23 cellular contexts compared by ENCODE assay signal in genomic region chr11:75719089-75719638, GRCh38. TPM values are rescaled to one million over a fixed set of nuclear protein-coding genes. Genes with fewer than 3 reads are reported as not detected.
DNase-seq lines count a peak whose midpoint lies in the region; ATAC-seq, FAIRE-seq and TF ChIP-seq lines count a peak whose summit lies in the region.
"Had no signal": no experiment of that assay in that cellular context is flagged by ENCODE, and none has a peak within 500 bp of the region (broad histone marks: within the 10 kb centered on the region; RNA-seq: fewer than 3 reads in every experiment).

No MANE protein-coding gene starts in this region.

- SMC1A ChIA-PET in GM12878 (lab: Charles Lee; ENCODE audit: uncharacterized antibody, unreplicated experiment) = interaction anchor here (0.6 to 1.0 kb wide), 3 partner anchors 10 to 568 kb away, joined by 3 read pairs; partner anchors contain the start of gene SLCO2B1

- WGBS in mammary epithelial cell (ENCODE audit: low coverage, missing lambda C conversion rate) = 63% methylated on average over 3 of the region's 3 CpGs
- WGBS in GM12878 (ENCODE audit: insufficient coverage, insufficient replicate concordance, low lambda C conversion rate, missing lambda C conversion rate) = 35% methylated on average over 3 of the region's 3 CpGs

- H3K36me3 ChIP-seq in breast epithelium (no peaks in the 10 kb centered on the region), mammary epithelial cell (ENCODE audit: insufficient read depth, low read length) (no peaks in the 10 kb centered on the region), GM12878 (ENCODE audit: control insufficient read depth in 2 of 2, insufficient read depth in 2 of 2, low read length in 1 of 2) (no peaks in the 10 kb centered on the region)
- H3K36me3 ChIP-seq: HAP-1, thyroid gland had no signal

- H3K4me2 ChIP-seq in mammary epithelial cell (ENCODE audit: insufficient read depth, low read depth, low read length) (no peak overlapping the region), GM12878 (ENCODE audit: control insufficient read depth, insufficient read depth) (peak overlapping the region; percentile 22; the same call in 1 of the 2 replicates)
- H3K4me2 ChIP-seq: smooth muscle cell had no signal

- H3K9me3 Mint-ChIP-seq in memory B cell = no peaks in the 10 kb centered on the region
- H3K9me3 Mint-ChIP-seq in stimulated activated naive B cell treated with anti-CD40 and anti-IgM and Interleukin-4, amounts not matched to agents 10 μg/mL and 1 μg/mL and 100 μg/mL, for 72 hours = no peaks in the 10 kb centered on the region
- no peaks in the 10 kb centered on the region for H3K9me3 Mint-ChIP-seq in natural killer cell treated with Interleukin-12 subunit alpha and Interleukin-12 subunit beta and Interleukin-15 and Interleukin-18, amount 100 ng/mL, for 72 hours
- H3K9me3 Mint-ChIP-seq in activated CD8-positive, alpha-beta T cell treated with anti-CD3 and anti-CD28 coated beads, Interleukin-2, amount 10 ng/mL, durations not matched to agents 7 days and 5 days (ENCODE audit: insufficient read depth) = no peaks in the 10 kb centered on the region
- H3K9me3 Mint-ChIP-seq: effector memory CD8-positive, alpha-beta T cell had no signal

- TF ChIP-seq CTCF in breast epithelium (IDR thresholded peaks at IDR 0.05) (no peak), mammary epithelial cell (conservative IDR thresholded peaks at IDR 0.05 in 1 of 2, IDR thresholded peaks at IDR 0.05 in 1 of 2; ENCODE audit: extremely low read depth in 1 of 2, insufficient read depth in 1 of 2, low read depth in 1 of 2, low read length in 2 of 2) (no peak), GM12878 (IDR thresholded peaks at IDR 0.05 in 2 of 3, conservative IDR thresholded peaks at IDR 0.05 in 1 of 3; ENCODE audit: control insufficient read depth in 2 of 3, extremely low read depth in 1 of 3, insufficient read depth in 1 of 3, low read depth in 3 of 3, low read length in 3 of 3) (no peak)

- peaks cover 5% of the 10 kb centered on the region for H3K4me1 Mint-ChIP-seq in memory B cell
- peaks cover 12 to 14% of the 10 kb centered on the region in 2 donors for H3K4me1 Mint-ChIP-seq in stimulated activated naive B cell treated with anti-CD40 and anti-IgM and Interleukin-4, amounts not matched to agents 10 μg/mL and 1 μg/mL and 100 μg/mL, for 72 hours
- H3K4me1 Mint-ChIP-seq in natural killer cell treated with Interleukin-12 subunit alpha and Interleukin-12 subunit beta and Interleukin-15 and Interleukin-18, amount 100 ng/mL, for 72 hours (ENCODE audit: low read depth in 2 of 2) = no peaks in the 10 kb centered on the region
- H3K4me1 Mint-ChIP-seq in activated CD8-positive, alpha-beta T cell treated with anti-CD3 and anti-CD28 coated beads, Interleukin-2, amount 10 ng/mL, durations not matched to agents 7 days and 5 days (ENCODE audit: low read depth) = peaks cover 2% of the 10 kb centered on the region

- H4K20me1 ChIP-seq in mammary epithelial cell (ENCODE audit: insufficient read depth, low read length) = no peaks in the 10 kb centered on the region
- no peaks in the 10 kb centered on the region for H4K20me1 ChIP-seq in GM12878 (ENCODE audit: control insufficient read depth, insufficient read depth)

- no peak for TF ChIP-seq EP300 in GM12878 (IDR thresholded peaks at IDR 0.05; ENCODE audit: borderline replicate concordance in 1 of 2, control insufficient read depth in 1 of 2, low read depth in 2 of 2, low read length in 2 of 2)

- TF ChIP-seq POLR2A in breast epithelium (IDR thresholded peaks at IDR 0.05) (no peak), GM12878 (IDR thresholded peaks at IDR 0.05; ENCODE audit: low read depth, low read length) (no peak)

- dilution Hi-C loops in mammary epithelial cell (cut with HindIII; ENCODE audit: low sequenced_read_pairs) = no loop called here

- BruUV-seq in mammary epithelial cell (replicated peaks; lab: Mats Ljungman, UMichigan) (no TSS peak), GM12878 (replicated peaks; lab: Mats Ljungman, UMichigan) (no TSS peak)

- CTCF ChIA-PET in mammary epithelial cell (lab: Charles Lee; ENCODE audit: low non-redundant PET) (no interaction called here), GM12878 (lab: Yijun Ruan, JAX) (interaction anchor here (0.6 to 2.8 kb wide), 5 partner anchors 11 to 264 kb away, joined by 3 to 18 read pairs (median 4); no protein-coding TSS in a partner anchor)
- CTCF ChIA-PET in activated CD8-positive, alpha-beta T cell treated with anti-CD3 and anti-CD28 coated beads, Interleukin-2, amount 10 ng/mL, durations not matched to agents 7 days and 5 days (lab: Charles Lee) = interaction anchor here (2.2 kb wide), 1 partner anchor 13 kb away, joined by 10 read pairs; no protein-coding TSS in a partner anchor

- H3K79me2 ChIP-seq in mammary epithelial cell (ENCODE audit: insufficient read depth, low read length) (no peaks in the 10 kb centered on the region), GM12878 (ENCODE audit: control insufficient read depth, insufficient read depth, low read length) (no peaks in the 10 kb centered on the region)

- RAD21 ChIA-PET in GM12878 (lab: Charles Lee; ENCODE audit: unreplicated experiment) = interaction anchor here (0.8 to 1.3 kb wide), 3 partner anchors 45 to 433 kb away, joined by 3 to 4 read pairs (median 3); no protein-coding TSS in a partner anchor

- peaks cover 2% of the 10 kb centered on the region for H3K27me3 Mint-ChIP-seq in memory B cell
- H3K27me3 Mint-ChIP-seq in stimulated activated naive B cell treated with anti-CD40 and anti-IgM and Interleukin-4, amounts not matched to agents 10 μg/mL and 1 μg/mL and 100 μg/mL, for 72 hours = peaks cover 11 to 18% of the 10 kb centered on the region in 2 donors
- H3K27me3 Mint-ChIP-seq in natural killer cell treated with Interleukin-12 subunit alpha and Interleukin-12 subunit beta and Interleukin-15 and Interleukin-18, amount 100 ng/mL, for 72 hours = peaks cover 5 to 13% of the 10 kb centered on the region in 2 donors
- H3K27me3 Mint-ChIP-seq in activated CD8-positive, alpha-beta T cell treated with anti-CD3 and anti-CD28 coated beads, Interleukin-2, amount 10 ng/mL, durations not matched to agents 7 days and 5 days (ENCODE audit: low read depth) = peaks cover 8% of the 10 kb centered on the region
- H3K27me3 Mint-ChIP-seq: effector memory CD8-positive, alpha-beta T cell had no signal

- H3K4me3 ChIP-seq in breast epithelium (no peak overlapping the region), mammary epithelial cell (replicated peaks in 1 of 3; ENCODE audit: insufficient read depth in 1 of 3, low read depth in 2 of 3, low read length in 3 of 3) (no peak overlapping the region), GM12878 (no peak overlapping the region)
- H3K4me3 ChIP-seq: HAP-1, smooth muscle cell, thyroid gland had no signal

- POLR2A ChIA-PET in GM12878 (lab: Charles Lee) = no interaction called here
- POLR2A ChIA-PET in activated CD8-positive, alpha-beta T cell treated with anti-CD3 and anti-CD28 coated beads, Interleukin-2, amount 10 ng/mL, durations not matched to agents 7 days and 5 days (lab: Charles Lee) = interaction anchor here (0.7 kb wide), 1 partner anchor 121 kb away, joined by 3 read pairs; no protein-coding TSS in a partner anchor

- intact Hi-C loops in breast epithelium (cut with DNase I; ENCODE audit: low total_unique reads) (no loop called here), mammary epithelial cell (cut with micrococcal nuclease) (no loop called here), GM12878 (cut with micrococcal nuclease; ENCODE audit: unreplicated experiment) (loop anchor here (10.0 kb wide), 1 partner anchor 606 kb away; no protein-coding TSS in a partner anchor)

- in situ Hi-C loops in mammary epithelial cell (cut with MboI; ENCODE audit: low sequenced_read_pairs in 2 of 2) = loop anchor here in 1 of 2 donors (25.0 kb wide), 1 partner anchor 143 kb away; no protein-coding TSS in a partner anchor
- in situ Hi-C loops in GM12878 (cut with MboI) = loop anchor here (10.0 kb wide), 1 partner anchor 146 kb away; no protein-coding TSS in a partner anchor

- H3K9me3 ChIP-seq in breast epithelium (no peaks in the 10 kb centered on the region), mammary epithelial cell (replicated peaks; ENCODE audit: insufficient read depth, low read length) (no peaks in the 10 kb centered on the region), GM12878 (replicated peaks; ENCODE audit: control insufficient read depth, insufficient read depth, low read length) (no peaks in the 10 kb centered on the region)
- H3K9me3 ChIP-seq: HAP-1, thyroid gland had no signal

- H3K9ac ChIP-seq in mammary epithelial cell (ENCODE audit: insufficient read depth, low read length) = no peak overlapping the region
- no peak overlapping the region for H3K9ac ChIP-seq in GM12878 (ENCODE audit: control insufficient read depth, insufficient read depth, low read length)

- H2AFZ ChIP-seq in mammary epithelial cell (ENCODE audit: low read depth, low read length) (no peak overlapping the region), GM12878 (ENCODE audit: control insufficient read depth, low read depth, low read length) (peak overlapping the region; percentile 15)

- no peaks in the 10 kb centered on the region for H3K36me3 Mint-ChIP-seq in memory B cell
- H3K36me3 Mint-ChIP-seq in stimulated activated naive B cell treated with anti-CD40 and anti-IgM and Interleukin-4, amounts not matched to agents 10 μg/mL and 1 μg/mL and 100 μg/mL, for 72 hours = no peaks in the 10 kb centered on the region
- no peaks in the 10 kb centered on the region for H3K36me3 Mint-ChIP-seq in natural killer cell treated with Interleukin-12 subunit alpha and Interleukin-12 subunit beta and Interleukin-15 and Interleukin-18, amount 100 ng/mL, for 72 hours
- H3K36me3 Mint-ChIP-seq in activated CD8-positive, alpha-beta T cell treated with anti-CD3 and anti-CD28 coated beads, Interleukin-2, amount 10 ng/mL, durations not matched to agents 7 days and 5 days (ENCODE audit: low read depth) = no peaks in the 10 kb centered on the region

- peak overlapping the region; percentile 31 to 77 for H3K27ac ChIP-seq in breast epithelium
- H3K27ac ChIP-seq in mammary epithelial cell (ENCODE audit: insufficient read depth, low read depth, low read length) = no peak overlapping the region
- H3K27ac ChIP-seq in GM12878 (ENCODE audit: control insufficient read depth, insufficient read depth) = 0 out of 2 replicates have a peak overlapping the region, but pooled peaks have one; percentile 10
- H3K27ac ChIP-seq: RWPE1, thyroid gland had no signal

- FAIRE-seq in GM12878 (lab: Jason Lieb, UNC) = no peak
- FAIRE-seq: D721Med, islet of Langerhans had no signal

- peak; percentile 76 for ATAC-seq in GM12878
- peak; percentile 9 for ATAC-seq in memory B cell (ENCODE audit: low read depth)
- ATAC-seq in stimulated activated naive B cell treated with anti-CD40 and anti-IgM and Interleukin-4, amounts not matched to agents 10 μg/mL and 1 μg/mL and 100 μg/mL, for 72 hours (replicated peaks) = peak; percentile 22 to 28
- ATAC-seq in natural killer cell treated with Interleukin-12 subunit alpha and Interleukin-12 subunit beta and Interleukin-15 and Interleukin-18, amount 100 ng/mL, for 72 hours = no peak
- ATAC-seq in HG02571 (IDR thresholded peaks at IDR 0.05; ENCODE audit: unreplicated experiment) = no peak
- no peak for ATAC-seq in activated CD8-positive, alpha-beta T cell treated with anti-CD3 and anti-CD28 coated beads, Interleukin-2, amount 10 ng/mL, durations not matched to agents 7 days and 5 days
- ATAC-seq: effector memory CD8-positive, alpha-beta T cell had no signal

- TF ChIP-seq RAD21 in GM12878 (IDR thresholded peaks at IDR 0.05; ENCODE audit: insufficient read depth, low read depth, low read length) = no peak

- peak overlapping the region; percentile 29 for H3K27ac Mint-ChIP-seq in memory B cell
- peak overlapping the region; percentile 81 for H3K27ac Mint-ChIP-seq in stimulated activated naive B cell treated with anti-CD40 and anti-IgM and Interleukin-4, amounts not matched to agents 10 μg/mL and 1 μg/mL and 100 μg/mL, for 72 hours
- H3K27ac Mint-ChIP-seq in natural killer cell treated with Interleukin-12 subunit alpha and Interleukin-12 subunit beta and Interleukin-15 and Interleukin-18, amount 100 ng/mL, for 72 hours = no peak overlapping the region
- no peak overlapping the region for H3K27ac Mint-ChIP-seq in activated CD8-positive, alpha-beta T cell treated with anti-CD3 and anti-CD28 coated beads, Interleukin-2, amount 10 ng/mL, durations not matched to agents 7 days and 5 days

- H3K4me1 ChIP-seq in breast epithelium (peaks cover 0 to 12% of the 10 kb centered on the region in 2 donors), mammary epithelial cell (ENCODE audit: insufficient read depth, low read length) (peaks cover 6% of the 10 kb centered on the region), GM12878 (ENCODE audit: control insufficient read depth, insufficient read depth, low read length) (peaks cover 11% of the 10 kb centered on the region)
- H3K4me1 ChIP-seq: HAP-1, thyroid gland had no signal

- no peak for DNase-seq in breast epithelium (ENCODE audit: low spot score in 2 of 2)
- DNase-seq in mammary epithelial cell = no peak
- DNase-seq in GM12878 (ENCODE audit: low read depth, low spot score) = peak; percentile 26
- DNase-seq in memory B cell (ENCODE audit: low spot score in 2 of 2) = no peak
- DNase-seq in stimulated activated naive B cell treated with anti-CD40 and anti-IgM and Interleukin-4, amounts not matched to agents 10 μg/mL and 1 μg/mL and 100 μg/mL, for 72 hours = no peak
- no peak for DNase-seq in natural killer cell treated with Interleukin-12 subunit alpha and Interleukin-12 subunit beta and Interleukin-15 and Interleukin-18, amount 100 ng/mL, for 72 hours (ENCODE audit: low spot score)
- no peak for DNase-seq in activated CD8-positive, alpha-beta T cell treated with anti-CD3 and anti-CD28 coated beads, Interleukin-2, amount 10 ng/mL, durations not matched to agents 7 days and 5 days
- DNase-seq: activated T-cell treated with anti-CD3 and anti-CD28 coated beads for 4 hours; amygdala; effector memory CD8-positive, alpha-beta T cell; GDM1; NCI-H2029; NCI-H446 treated with DMSO at 0.1 percent for 48 hours; thyroid gland had no signal

- no peak overlapping the region for H3K4me3 Mint-ChIP-seq in memory B cell
- no peak overlapping the region for H3K4me3 Mint-ChIP-seq in stimulated activated naive B cell treated with anti-CD40 and anti-IgM and Interleukin-4, amounts not matched to agents 10 μg/mL and 1 μg/mL and 100 μg/mL, for 72 hours
- no peak overlapping the region for H3K4me3 Mint-ChIP-seq in natural killer cell treated with Interleukin-12 subunit alpha and Interleukin-12 subunit beta and Interleukin-15 and Interleukin-18, amount 100 ng/mL, for 72 hours
- no peak overlapping the region for H3K4me3 Mint-ChIP-seq in activated CD8-positive, alpha-beta T cell treated with anti-CD3 and anti-CD28 coated beads, Interleukin-2, amount 10 ng/mL, durations not matched to agents 7 days and 5 days
- H3K4me3 Mint-ChIP-seq: effector memory CD8-positive, alpha-beta T cell had no signal

- H3K27me3 ChIP-seq in breast epithelium = no peaks in the 10 kb centered on the region
- H3K27me3 ChIP-seq in mammary epithelial cell (ENCODE audit: insufficient read depth, low read length) = no peaks in the 10 kb centered on the region
- H3K27me3 ChIP-seq in GM12878 (replicated peaks in 1 of 2; ENCODE audit: control insufficient read depth in 2 of 2, insufficient read depth in 2 of 2, low read length in 1 of 2) = no peaks in the 10 kb centered on the region
- H3K27me3 ChIP-seq: thyroid gland had no signal

RNA-seq across cellular contexts. Expression of gene MOGAT2, which starts 1.5 kb away (rescaled TPM):
- total RNA-seq in breast epithelium (1 to 10 TPM in 2 of 3 donors, under 1 TPM in 1; 0.32 to 7.3 (median 1.3) TPM), mammary epithelial cell (not detected), GM12878 (2014; rRNA removed) (0.05 and 0.28 TPM in 2 replicates), GM12878 (2014; rRNA removed; fragmentation: Illumina TruSeq; extraction: Trizol) (0.18 and 0.23 TPM in 2 replicates), GM12878 (2021) (0.44 and 0.45 TPM in 2 replicates)
- polyA plus RNA-seq in mammary epithelial cell (not detected), GM12878 (2011; rRNA removed) (0.24 and 0.45 TPM in 2 replicates), GM12878 (2014; fragmentation: Illumina TruSeq; extraction: Trizol) (0.31 and 0.32 TPM in 2 replicates), GM12878 (2014; fragmentation: Nextera tagmentation; extraction: Ambion mirVana) (under 1 TPM; 0.16 to 0.21 TPM), GM12878 (2014; rRNA removed) (0.18 and 0.22 TPM in 2 replicates), GM12878 (2016; fragmentation: Nextera tagmentation; extraction: Ambion mirVana) (under 1 TPM in 1 of 2 experiments, not detected in 1; 0.15 TPM)
- not detected for polyA minus RNA-seq in mammary epithelial cell
- 0.27 TPM in 2 replicates for total RNA-seq in GM12878 (2013; cell fraction: nucleolus; rRNA removed)
- polyA plus RNA-seq in GM12878 (2011; ENCODE audit: low read depth) = 0.17 TPM
- polyA plus RNA-seq in GM12878 (2011; cell fraction: cytosol; rRNA removed) = 0.49 and 0.57 TPM in 2 replicates
- 0.35 and 0.49 TPM in 2 replicates for polyA plus RNA-seq in GM12878 (2011; cell fraction: nucleus; rRNA removed)
- polyA plus RNA-seq in GM12878 (2012) = 0.13 and 0.23 TPM in 2 replicates
- polyA minus RNA-seq in GM12878 (2011; rRNA and poly(A)+ RNA removed) = 0.66 and 0.72 TPM in 2 replicates
- not detected in 2 replicates for polyA minus RNA-seq in GM12878 (2011; cell fraction: cytosol; rRNA and poly(A)+ RNA removed)
- 0.12 and 0.38 TPM in 2 replicates for polyA minus RNA-seq in GM12878 (2011; cell fraction: nucleus; rRNA and poly(A)+ RNA removed)
- not detected for total RNA-seq in natural killer cell treated with Interleukin-12 subunit alpha and Interleukin-12 subunit beta and Interleukin-15 and Interleukin-18, amount 100 ng/mL, for 72 hours
- not detected for total RNA-seq in activated CD8-positive, alpha-beta T cell treated with anti-CD3 and anti-CD28 coated beads, Interleukin-2, amount 10 ng/mL, durations not matched to agents 7 days and 5 days
- total RNA-seq: mononuclear cell, osteocyte, smooth muscle cell had no signal
- polyA plus RNA-seq: BJ, smooth muscle cell had no signal

RNA-seq across cellular contexts. Expression of gene DGAT2, which starts 49.4 kb away (rescaled TPM):
- 100 to 1,000 TPM in 1 of 3 donors, 10 to 100 TPM in 2; 26.2 to 134 (median 36.1) TPM for total RNA-seq in breast epithelium
- total RNA-seq in mammary epithelial cell = 1 to 10 TPM; 2.0 to 2.6 TPM
- polyA plus RNA-seq in mammary epithelial cell = 2.4 TPM
- polyA minus RNA-seq in mammary epithelial cell = 0.72 TPM
- total RNA-seq in GM12878 (2013; cell fraction: nucleolus; rRNA removed) = 11.2 and 12.8 TPM in 2 replicates
- 16.7 and 20.5 TPM in 2 replicates for total RNA-seq in GM12878 (2014; rRNA removed)
- total RNA-seq in GM12878 (2014; rRNA removed; fragmentation: Illumina TruSeq; extraction: Trizol) = 12.5 and 13.0 TPM in 2 replicates
- total RNA-seq in GM12878 (2021) = 19.5 and 21.0 TPM in 2 replicates
- polyA plus RNA-seq in GM12878 (2011; ENCODE audit: low read depth) = 5.8 TPM
- 15.2 and 25.9 TPM in 2 replicates for polyA plus RNA-seq in GM12878 (2011; rRNA removed)
- polyA plus RNA-seq in GM12878 (2011; cell fraction: cytosol; rRNA removed) = 22.0 and 29.0 TPM in 2 replicates
- polyA plus RNA-seq in GM12878 (2011; cell fraction: nucleus; rRNA removed) = 13.3 and 13.6 TPM in 2 replicates
- 7.4 and 8.5 TPM in 2 replicates for polyA plus RNA-seq in GM12878 (2012)
- polyA plus RNA-seq in GM12878 (2014; fragmentation: Illumina TruSeq; extraction: Trizol) = 17.0 and 23.0 TPM in 2 replicates
- polyA plus RNA-seq in GM12878 (2014; fragmentation: Nextera tagmentation; extraction: Ambion mirVana) = 1 to 10 TPM; 5.1 to 5.5 TPM
- 20.2 and 20.5 TPM in 2 replicates for polyA plus RNA-seq in GM12878 (2014; rRNA removed)
- 10 to 100 TPM; 17.2 to 17.9 TPM for polyA plus RNA-seq in GM12878 (2016; fragmentation: Nextera tagmentation; extraction: Ambion mirVana)
- polyA minus RNA-seq in GM12878 (2011; rRNA and poly(A)+ RNA removed) = 29.6 and 33.1 TPM in 2 replicates
- 4.5 and 7.5 TPM in 2 replicates for polyA minus RNA-seq in GM12878 (2011; cell fraction: cytosol; rRNA and poly(A)+ RNA removed)
- polyA minus RNA-seq in GM12878 (2011; cell fraction: nucleus; rRNA and poly(A)+ RNA removed) = 5.6 and 6.5 TPM in 2 replicates
- 1 to 10 TPM in 1 of 2 donors, under 1 TPM in 1; 1.00 to 3.1 TPM for total RNA-seq in natural killer cell treated with Interleukin-12 subunit alpha and Interleukin-12 subunit beta and Interleukin-15 and Interleukin-18, amount 100 ng/mL, for 72 hours
- under 1 TPM; 0.37 to 0.76 TPM for total RNA-seq in activated CD8-positive, alpha-beta T cell treated with anti-CD3 and anti-CD28 coated beads, Interleukin-2, amount 10 ng/mL, durations not matched to agents 7 days and 5 days

RNA-seq across cellular contexts. Expression of gene MAP6, which starts 50.3 kb away (rescaled TPM):
- total RNA-seq in breast epithelium (1 to 10 TPM; 1.6 to 5.0 (median 2.6) TPM), mammary epithelial cell (1 to 10 TPM; 4.3 to 8.8 TPM), GM12878 (2014; rRNA removed) (0.06 and 0.33 TPM in 2 replicates), GM12878 (2014; rRNA removed; fragmentation: Illumina TruSeq; extraction: Trizol) (0.09 TPM in 2 replicates), GM12878 (2021) (0.21 TPM in 1 of 2 replicates, not detected in the other)
- polyA plus RNA-seq in mammary epithelial cell (0.87 TPM), GM12878 (2011; rRNA removed) (not detected in 2 replicates), GM12878 (2014; fragmentation: Illumina TruSeq; extraction: Trizol) (0.19 and 0.32 TPM in 2 replicates), GM12878 (2014; fragmentation: Nextera tagmentation; extraction: Ambion mirVana) (under 1 TPM in 1 of 2 experiments, not detected in 1; 0.11 TPM), GM12878 (2014; rRNA removed) (0.05 and 0.14 TPM in 2 replicates), GM12878 (2016; fragmentation: Nextera tagmentation; extraction: Ambion mirVana) (not detected)
- polyA minus RNA-seq in mammary epithelial cell = not detected
- not detected in 2 replicates for total RNA-seq in GM12878 (2013; cell fraction: nucleolus; rRNA removed)
- not detected for polyA plus RNA-seq in GM12878 (2011; ENCODE audit: low read depth)
- polyA plus RNA-seq in GM12878 (2011; cell fraction: cytosol; rRNA removed) = not detected in 2 replicates
- polyA plus RNA-seq in GM12878 (2011; cell fraction: nucleus; rRNA removed) = not detected in 2 replicates
- polyA plus RNA-seq in GM12878 (2012) = 0.04 TPM in 1 of 2 replicates, not detected in the other
- polyA minus RNA-seq in GM12878 (2011; rRNA and poly(A)+ RNA removed) = not detected in 2 replicates
- not detected in 2 replicates for polyA minus RNA-seq in GM12878 (2011; cell fraction: cytosol; rRNA and poly(A)+ RNA removed)
- not detected in 2 replicates for polyA minus RNA-seq in GM12878 (2011; cell fraction: nucleus; rRNA and poly(A)+ RNA removed)
- total RNA-seq in natural killer cell treated with Interleukin-12 subunit alpha and Interleukin-12 subunit beta and Interleukin-15 and Interleukin-18, amount 100 ng/mL, for 72 hours = under 1 TPM in 1 of 2 donors, not detected in 1; 0.14 TPM
- not detected for total RNA-seq in activated CD8-positive, alpha-beta T cell treated with anti-CD3 and anti-CD28 coated beads, Interleukin-2, amount 10 ng/mL, durations not matched to agents 7 days and 5 days
- total RNA-seq: mononuclear cell had no signal

Comparison
In these comparisons a context has a peak if more than half of its experiments do, and no peak if none do; other contexts are left out.
1. ATAC-seq: peak in GM12878 (single experiment), memory B cell (single experiment) and stimulated activated naive B cell treated with anti-CD40 and anti-IgM and Interleukin-4, amounts not matched to agents 10 μg/mL and 1 μg/mL and 100 μg/mL, for 72 hours (2 of 2); none in natural killer cell treated with Interleukin-12 subunit alpha and Interleukin-12 subunit beta and Interleukin-15 and Interleukin-18, amount 100 ng/mL, for 72 hours (0 of 2), HG02571 (single experiment) and activated CD8-positive, alpha-beta T cell treated with anti-CD3 and anti-CD28 coated beads, Interleukin-2, amount 10 ng/mL, durations not matched to agents 7 days and 5 days (single experiment).
2. H3K27ac Mint-ChIP-seq: peak in memory B cell (single experiment) and stimulated activated naive B cell treated with anti-CD40 and anti-IgM and Interleukin-4, amounts not matched to agents 10 μg/mL and 1 μg/mL and 100 μg/mL, for 72 hours (single experiment); none in natural killer cell treated with Interleukin-12 subunit alpha and Interleukin-12 subunit beta and Interleukin-15 and Interleukin-18, amount 100 ng/mL, for 72 hours (0 of 2) and activated CD8-positive, alpha-beta T cell treated with anti-CD3 and anti-CD28 coated beads, Interleukin-2, amount 10 ng/mL, durations not matched to agents 7 days and 5 days (single experiment).